Comparison of ENCODE assay signal across 39 cellular contexts in genomic region chrX:111355523-111356122, GRCh38. TPM values are rescaled to one million over a fixed set of nuclear protein-coding genes. Genes with fewer than 3 reads are reported as not detected.
"Had no signal": no experiment of that assay in that cellular context is flagged by ENCODE, and none has a peak within 500 bp of the region (broad histone marks: within the 10 kb centered on the region; RNA-seq: fewer than 3 reads in every experiment).

No MANE protein-coding gene starts in this region.

- H3K27ac Mint-ChIP-seq: activated CD4-positive, alpha-beta memory T cell treated with anti-CD3 and anti-CD28 coated beads, Interleukin-2, amount 10 ng/mL, durations not matched to agents 7 days and 5 days; activated CD4-positive, alpha-beta T cell treated with anti-CD3 and anti-CD28 coated beads for 36 hours; activated CD4-positive, alpha-beta T cell treated with anti-CD3 and anti-CD28 coated beads, Interleukin-2, amount 10 ng/mL, durations not matched to agents 7 days and 5 days; activated CD8-positive, alpha-beta memory T cell treated with anti-CD3 and anti-CD28 coated beads, Interleukin-2, amount 10 ng/mL, durations not matched to agents 7 days and 5 days; activated CD8-positive, alpha-beta T cell treated with anti-CD3 and anti-CD28 coated beads, Interleukin-2, amount 10 ng/mL, durations not matched to agents 7 days and 5 days; activated naive CD4-positive, alpha-beta T cell treated with anti-CD3 and anti-CD28 coated beads, Interleukin-2, amount 10 ng/mL, durations not matched to agents 7 days and 5 days; activated naive CD4-positive, alpha-beta T cell treated with anti-CD3 and anti-CD28 coated beads, Interleukin-2, amount 50 U/mL, for 24 hours; activated naive CD8-positive, alpha-beta T cell; activated naive CD8-positive, alpha-beta T cell treated with anti-CD3 and anti-CD28 coated beads, Interleukin-2, amount 10 ng/mL, durations not matched to agents 7 days and 5 days; activated naive CD8-positive, alpha-beta T cell treated with anti-CD3 and anti-CD28 coated beads, Interleukin-2, amount 50 U/mL, for 24 hours; activated T-cell treated with anti-CD3 and anti-CD28 coated beads, Interleukin-2, amount 50 U/mL, for 24 hours; activated T-helper 2 cell treated with anti-CD3 and anti-CD28 coated beads, Interferon-gamma antibody, Interleukin-2, Interleukin-4, amounts not matched to agents 10 μg/mL and 5 μg/mL and 100 μg/mL, durations not matched to agents 14 hours and 24 hours and 36 hours; T-helper 1 cell treated with Interleukin-12 subunit alpha and Interleukin-12 subunit beta and Interleukin-4 antibody, amounts not matched to agents 30 μg/mL and 1 μg/mL, for 36 hours; T-helper 2 cell treated with Interferon-gamma antibody and Interleukin-4, amounts not matched to agents 5 μg/mL and 100 μg/mL, for 36 hours; WTC11 had no signal

- FAIRE-seq: TTC549 had no signal

- H3K4me1 ChIP-seq: body of pancreas, breast epithelium had no signal

- H3K27me3 Mint-ChIP-seq: activated CD4-positive, alpha-beta memory T cell treated with anti-CD3 and anti-CD28 coated beads, Interleukin-2, amount 10 ng/mL, durations not matched to agents 7 days and 5 days; activated CD4-positive, alpha-beta T cell treated with anti-CD3 and anti-CD28 coated beads for 36 hours; activated CD8-positive, alpha-beta memory T cell treated with anti-CD3 and anti-CD28 coated beads, Interleukin-2, amount 10 ng/mL, durations not matched to agents 7 days and 5 days; activated naive CD4-positive, alpha-beta T cell treated with anti-CD3 and anti-CD28 coated beads, Interleukin-2, amount 10 ng/mL, durations not matched to agents 7 days and 5 days; activated naive CD8-positive, alpha-beta T cell; activated naive CD8-positive, alpha-beta T cell treated with anti-CD3 and anti-CD28 coated beads, Interleukin-2, amount 10 ng/mL, durations not matched to agents 7 days and 5 days; activated naive CD8-positive, alpha-beta T cell treated with anti-CD3 and anti-CD28 coated beads, Interleukin-2, amount 50 U/mL, for 24 hours had no signal

- ATAC-seq: activated CD4-positive, alpha-beta T cell treated with anti-CD3 and anti-CD28 coated beads for 36 hours; activated CD4-positive, CD25-positive, alpha-beta regulatory T cell treated with anti-CD3 and anti-CD28 coated beads, Interleukin-2, amount 50 U/mL, for 24 hours; activated CD8-positive, alpha-beta memory T cell treated with anti-CD3 and anti-CD28 coated beads, Interleukin-2, amount 10 ng/mL, durations not matched to agents 7 days and 5 days; activated CD8-positive, alpha-beta T cell treated with anti-CD3 and anti-CD28 coated beads, Interleukin-2, amount 10 ng/mL, durations not matched to agents 7 days and 5 days; activated naive CD8-positive, alpha-beta T cell treated with anti-CD3 and anti-CD28 coated beads, Interleukin-2, amount 50 U/mL, for 24 hours; body of pancreas; WTC11 had no signal

- H3K36me3 ChIP-seq: ascending aorta, brain microvascular endothelial cell, breast epithelium, WERI-Rb-1 had no signal

- H3K4me1 Mint-ChIP-seq: activated CD4-positive, alpha-beta memory T cell treated with anti-CD3 and anti-CD28 coated beads, Interleukin-2, amount 10 ng/mL, durations not matched to agents 7 days and 5 days; activated CD4-positive, alpha-beta T cell treated with anti-CD3 and anti-CD28 coated beads for 36 hours; activated CD4-positive, alpha-beta T cell treated with anti-CD3 and anti-CD28 coated beads, Interleukin-2, amount 10 ng/mL, durations not matched to agents 7 days and 5 days; activated CD8-positive, alpha-beta memory T cell treated with anti-CD3 and anti-CD28 coated beads, Interleukin-2, amount 10 ng/mL, durations not matched to agents 7 days and 5 days; activated naive CD4-positive, alpha-beta T cell treated with anti-CD3 and anti-CD28 coated beads, Interleukin-2, amount 10 ng/mL, durations not matched to agents 7 days and 5 days; activated naive CD4-positive, alpha-beta T cell treated with anti-CD3 and anti-CD28 coated beads, Interleukin-2, amount 50 U/mL, for 24 hours; activated naive CD8-positive, alpha-beta T cell treated with anti-CD3 and anti-CD28 coated beads, Interleukin-2, amount 10 ng/mL, durations not matched to agents 7 days and 5 days; activated naive CD8-positive, alpha-beta T cell treated with anti-CD3 and anti-CD28 coated beads, Interleukin-2, amount 50 U/mL, for 24 hours; WTC11 had no signal

- H3K9me3 ChIP-seq: ascending aorta, body of pancreas, breast epithelium had no signal

- H3K36me3 Mint-ChIP-seq: activated CD8-positive, alpha-beta memory T cell treated with anti-CD3 and anti-CD28 coated beads, Interleukin-2, amount 10 ng/mL, durations not matched to agents 7 days and 5 days; activated naive CD4-positive, alpha-beta T cell treated with anti-CD3 and anti-CD28 coated beads, Interleukin-2, amount 10 ng/mL, durations not matched to agents 7 days and 5 days; activated naive CD4-positive, alpha-beta T cell treated with anti-CD3 and anti-CD28 coated beads, Interleukin-2, amount 50 U/mL, for 24 hours; activated naive CD8-positive, alpha-beta T cell; activated naive CD8-positive, alpha-beta T cell treated with anti-CD3 and anti-CD28 coated beads, Interleukin-2, amount 10 ng/mL, durations not matched to agents 7 days and 5 days; WTC11 had no signal

- H3K4me3 ChIP-seq: ascending aorta, body of pancreas, breast epithelium had no signal

- H3K9me3 Mint-ChIP-seq: activated CD4-positive, alpha-beta memory T cell treated with anti-CD3 and anti-CD28 coated beads, Interleukin-2, amount 10 ng/mL, durations not matched to agents 7 days and 5 days; activated CD4-positive, alpha-beta T cell treated with anti-CD3 and anti-CD28 coated beads, Interleukin-2, amount 10 ng/mL, durations not matched to agents 7 days and 5 days; activated naive CD4-positive, alpha-beta T cell treated with anti-CD3 and anti-CD28 coated beads, Interleukin-2, amount 10 ng/mL, durations not matched to agents 7 days and 5 days; activated naive CD4-positive, alpha-beta T cell treated with anti-CD3 and anti-CD28 coated beads, Interleukin-2, amount 50 U/mL, for 24 hours; activated naive CD8-positive, alpha-beta T cell treated with anti-CD3 and anti-CD28 coated beads, Interleukin-2, amount 10 ng/mL, durations not matched to agents 7 days and 5 days; activated naive CD8-positive, alpha-beta T cell treated with anti-CD3 and anti-CD28 coated beads, Interleukin-2, amount 50 U/mL, for 24 hours; activated T-cell treated with anti-CD3 and anti-CD28 coated beads, Interleukin-2, amount 50 U/mL, for 24 hours; activated T-helper 2 cell treated with anti-CD3 and anti-CD28 coated beads, Interferon-gamma antibody, Interleukin-2, Interleukin-4, amounts not matched to agents 10 μg/mL and 5 μg/mL and 100 μg/mL, durations not matched to agents 14 hours and 24 hours and 36 hours; T-helper 1 cell treated with Interleukin-12 subunit alpha and Interleukin-12 subunit beta and Interleukin-4 antibody, amounts not matched to agents 30 μg/mL and 1 μg/mL, for 36 hours; T-helper 2 cell treated with Interferon-gamma antibody and Interleukin-4, amounts not matched to agents 5 μg/mL and 100 μg/mL, for 36 hours; WTC11 had no signal

- H3K4me3 Mint-ChIP-seq: activated CD4-positive, alpha-beta memory T cell treated with anti-CD3 and anti-CD28 coated beads, Interleukin-2, amount 10 ng/mL, durations not matched to agents 7 days and 5 days; activated CD4-positive, alpha-beta T cell treated with anti-CD3 and anti-CD28 coated beads for 36 hours; activated CD4-positive, alpha-beta T cell treated with anti-CD3 and anti-CD28 coated beads, Interleukin-2, amount 10 ng/mL, durations not matched to agents 7 days and 5 days; activated CD8-positive, alpha-beta memory T cell treated with anti-CD3 and anti-CD28 coated beads, Interleukin-2, amount 10 ng/mL, durations not matched to agents 7 days and 5 days; activated CD8-positive, alpha-beta T cell treated with anti-CD3 and anti-CD28 coated beads, Interleukin-2, amount 10 ng/mL, durations not matched to agents 7 days and 5 days; activated naive CD4-positive, alpha-beta T cell treated with anti-CD3 and anti-CD28 coated beads, Interleukin-2, amount 10 ng/mL, durations not matched to agents 7 days and 5 days; activated naive CD4-positive, alpha-beta T cell treated with anti-CD3 and anti-CD28 coated beads, Interleukin-2, amount 50 U/mL, for 24 hours; activated naive CD8-positive, alpha-beta T cell; activated naive CD8-positive, alpha-beta T cell treated with anti-CD3 and anti-CD28 coated beads, Interleukin-2, amount 10 ng/mL, durations not matched to agents 7 days and 5 days; activated naive CD8-positive, alpha-beta T cell treated with anti-CD3 and anti-CD28 coated beads, Interleukin-2, amount 50 U/mL, for 24 hours; activated T-cell treated with anti-CD3 and anti-CD28 coated beads, Interleukin-2, amount 50 U/mL, for 24 hours; T-helper 1 cell treated with Interleukin-12 subunit alpha and Interleukin-12 subunit beta and Interleukin-4 antibody, amounts not matched to agents 30 μg/mL and 1 μg/mL, for 36 hours; T-helper 2 cell treated with Interferon-gamma antibody and Interleukin-4, amounts not matched to agents 5 μg/mL and 100 μg/mL, for 36 hours; WTC11 had no signal

- DNase-seq: activated CD4-positive, alpha-beta memory T cell treated with anti-CD3 and anti-CD28 coated beads, Interleukin-2, amount 10 ng/mL, durations not matched to agents 7 days and 5 days; activated CD4-positive, alpha-beta T cell treated with anti-CD3 and anti-CD28 coated beads for 1 hour; activated CD4-positive, alpha-beta T cell treated with anti-CD3 and anti-CD28 coated beads for 36 hours; activated CD4-positive, alpha-beta T cell treated with anti-CD3 and anti-CD28 coated beads for 48 hours; activated CD4-positive, alpha-beta T cell treated with anti-CD3 and anti-CD28 coated beads, Interleukin-2, amount 10 ng/mL, durations not matched to agents 7 days and 5 days; activated CD4-positive, alpha-beta T cell treated with anti-CD3 and anti-CD28 coated beads, Interleukin-2, amount 50 U/mL, for 48 hours; activated CD4-positive, CD25-positive, alpha-beta regulatory T cell; activated CD8-positive, alpha-beta memory T cell treated with anti-CD3 and anti-CD28 coated beads for 24 hours; activated CD8-positive, alpha-beta memory T cell treated with anti-CD3 and anti-CD28 coated beads, Interleukin-2, amount 10 ng/mL, durations not matched to agents 7 days and 5 days; activated CD8-positive, alpha-beta memory T cell treated with anti-CD3 and anti-CD28 coated beads, Interleukin-2, amount 50 U/mL, for 48 hours; activated CD8-positive, alpha-beta T cell treated with anti-CD3 and anti-CD28 coated beads, Interleukin-2, amount 10 ng/mL, durations not matched to agents 7 days and 5 days; activated effector memory CD4-positive, alpha-beta T cell treated with Interleukin-2 at 50 U/mL for 16 hours; activated gamma-delta T cell; activated naive CD4-positive, alpha-beta T cell treated with anti-CD3 and anti-CD28 coated beads, Interleukin-2, amount 10 ng/mL, durations not matched to agents 7 days and 5 days; activated naive CD4-positive, alpha-beta T cell treated with Interleukin-2 at 50 U/mL for 16 hours; activated naive CD8-positive, alpha-beta T cell treated with anti-CD3 and anti-CD28 coated beads, Interleukin-2, amount 10 ng/mL, durations not matched to agents 7 days and 5 days; activated naive CD8-positive, alpha-beta T cell treated with anti-CD3 and anti-CD28 coated beads, Interleukin-2, amount 50 U/mL, for 24 hours; activated T-cell treated with anti-CD3 and anti-CD28 coated beads, Interleukin-2, amount 50 U/mL, for 24 hours; activated T-cell treated with anti-CD3 and anti-CD28 coated beads, Interleukin-2, amount 50 U/mL, for 48 hours; amygdala; anterior cingulate cortex; body of pancreas; brain microvascular endothelial cell; central memory CD4-positive, alpha-beta T cell; SW 1271; T-helper 1 cell; T-helper 2 cell; T-helper 9 cell; WERI-Rb-1 had no signal

- H3K27ac ChIP-seq: body of pancreas, brain microvascular endothelial cell, WERI-Rb-1 had no signal

- H3K27me3 ChIP-seq: ascending aorta, body of pancreas, brain microvascular endothelial cell had no signal

RNA-seq across cellular contexts. Expression of gene DCX, which starts 56.4 kb away (rescaled TPM):
- total RNA-seq: activated CD4-positive, alpha-beta memory T cell treated with anti-CD3 and anti-CD28 coated beads, Interleukin-2, amount 10 ng/mL, durations not matched to agents 7 days and 5 days; activated CD4-positive, alpha-beta T cell treated with anti-CD3 and anti-CD28 coated beads for 36 hours; activated CD4-positive, alpha-beta T cell treated with anti-CD3 and anti-CD28 coated beads, Interleukin-2, amount 10 ng/mL, durations not matched to agents 7 days and 5 days; activated CD8-positive, alpha-beta memory T cell treated with anti-CD3 and anti-CD28 coated beads, Interleukin-2, amount 10 ng/mL, durations not matched to agents 7 days and 5 days; activated CD8-positive, alpha-beta T cell treated with anti-CD3 and anti-CD28 coated beads, Interleukin-2, amount 10 ng/mL, durations not matched to agents 7 days and 5 days; activated naive CD8-positive, alpha-beta T cell treated with anti-CD3 and anti-CD28 coated beads, Interleukin-2, amount 10 ng/mL, durations not matched to agents 7 days and 5 days; activated T-helper 2 cell treated with anti-CD3 and anti-CD28 coated beads, Interferon-gamma antibody, Interleukin-2, Interleukin-4, amounts not matched to agents 10 μg/mL and 5 μg/mL and 100 μg/mL, durations not matched to agents 14 hours and 24 hours and 36 hours; ascending aorta had no signal
